In the genomic region with DNA sequence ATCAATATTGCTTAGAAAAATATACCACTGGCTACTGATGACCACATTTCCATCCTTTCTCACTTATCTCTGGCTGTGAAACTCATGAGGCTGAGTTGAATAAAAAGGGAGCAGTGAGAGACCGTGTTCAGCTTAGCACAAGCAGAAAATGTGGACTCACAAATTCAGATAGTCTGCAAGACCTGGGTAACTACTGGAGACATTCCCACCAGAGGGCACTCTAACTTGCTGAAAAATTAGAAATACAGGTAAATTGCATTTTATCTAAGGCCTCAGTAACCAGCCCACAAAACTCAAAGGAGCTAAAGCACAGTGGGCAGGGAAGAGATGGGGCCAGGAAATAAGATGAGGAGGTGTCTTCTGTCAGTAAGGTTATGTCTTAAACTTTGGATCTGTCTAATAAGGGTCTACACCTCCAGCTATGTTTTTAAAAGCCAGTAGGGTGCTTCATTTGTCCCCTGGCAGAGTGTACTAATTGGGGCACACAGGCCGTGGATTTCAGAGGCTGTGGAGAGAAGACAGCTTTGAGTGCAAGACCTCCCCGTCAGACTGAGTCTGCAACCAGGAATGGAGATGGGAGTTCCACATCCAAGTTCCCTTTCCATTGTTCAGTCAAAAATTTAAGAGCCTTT, we compare ENCODE assay signal across 9 cellular contexts. TPM values are rescaled to one million over a fixed set of nuclear protein-coding genes. Genes with fewer than 3 reads are reported as not detected.
DNase-seq lines count a peak whose midpoint lies in the region; ATAC-seq and TF ChIP-seq lines count a peak whose summit lies in the region.
"Had no signal": no experiment of that assay in that cellular context is flagged by ENCODE, and none has a peak within 500 bp of the region (broad histone marks: within the 10 kb centered on the region; RNA-seq: fewer than 3 reads in every experiment).

No MANE protein-coding gene starts in this region.

- CTCF ChIA-PET in A673 (lab: Charles Lee), result interaction anchor here (0.6 to 4.5 kb wide), 10 partner anchors 24 to 519 kb away, joined by 3 to 79 read pairs (median 3); no protein-coding TSS in a partner anchor

- no peak overlapping the region for H3K4me3 ChIP-seq in A673 (ENCODE audit: low read depth, low read length, poor library complexity, severe bottlenecking)
- H3K4me3 ChIP-seq in HUES48 (ENCODE audit: low read depth, low read length), result no peak overlapping the region

- H3K4me1 ChIP-seq in A673 (ENCODE audit: insufficient read depth, low read length, poor library complexity, severe bottlenecking) (no peaks in the 10 kb centered on the region), HUES48 (ENCODE audit: control insufficient read depth, insufficient read depth, low read length) (no peaks in the 10 kb centered on the region)

- ATAC-seq in GM21786 (IDR thresholded peaks at IDR 0.05; ENCODE audit: unreplicated experiment), result no peak

- H3K36me3 ChIP-seq in A673 (ENCODE audit: insufficient read depth, low read length, poor library complexity, severe bottlenecking), result no peaks in the 10 kb centered on the region
- H3K36me3 ChIP-seq in HUES48 (ENCODE audit: control insufficient read depth, insufficient read depth, low read length), result no peaks in the 10 kb centered on the region

- intact Hi-C loops in A673 (cut with micrococcal nuclease; ENCODE audit: unreplicated experiment), result loop anchor here (1.0 to 10.0 kb wide), 2 partner anchors 387 to 643 kb away; no protein-coding TSS in a partner anchor

- peak; percentile 66 for DNase-seq in A673 (ENCODE audit: low spot score)
- peak; percentile 30 for DNase-seq in ELF-1 (ENCODE audit: low read depth, low spot score)
- peak; percentile 86 for DNase-seq in OCI-M1 (lab: John Stamatoyannopoulos, UW)
- DNase-seq in central memory CD4-positive, alpha-beta T cell, result peak; percentile 23
- DNase-seq in lung microvascular endothelial cell (ENCODE audit: low read depth in 2 of 2), result peak; percentile 77 to 86
- no peak for DNase-seq in HK-2 (ENCODE audit: unreplicated experiment)

- no TSS peak for BruUV-seq in A673 (replicated peaks; lab: Mats Ljungman, UMichigan)

- H3K9ac ChIP-seq in HUES48 (ENCODE audit: low read depth, low read length), result no peak overlapping the region

- TF ChIP-seq CTCF in A673 (conservative IDR thresholded peaks at IDR 0.05; ENCODE audit: low read depth, low read length), result peak; percentile 69

- H3K9me3 ChIP-seq in A673 (ENCODE audit: low read depth, low read length, poor library complexity, severe bottlenecking) (no peaks in the 10 kb centered on the region), HUES48 (ENCODE audit: control insufficient read depth, insufficient read depth, low read length) (no peaks in the 10 kb centered on the region)

- POLR2A ChIA-PET in A673 (lab: Charles Lee; ENCODE audit: low non-redundant PET), result no interaction called here

- H3K27me3 ChIP-seq in A673 (replicated peaks; ENCODE audit: insufficient read depth, low read depth, low read length, poor library complexity) (no peaks in the 10 kb centered on the region), HUES48 (ENCODE audit: control insufficient read depth, insufficient read depth, low read length) (no peaks in the 10 kb centered on the region)

- H3K27ac ChIP-seq in A673 (ENCODE audit: low read depth, low read length, poor library complexity, severe bottlenecking), result no peak overlapping the region
- H3K27ac ChIP-seq in HUES48 (ENCODE audit: low read depth, low read length), result peak overlapping the region; percentile 37
- H3K27ac ChIP-seq: epithelial cell of prostate had no signal

RNA-seq across cellular contexts. Expression of a gene that starts 8.7 kb away (rescaled TPM):
- total RNA-seq in A673 (2021) (77.5 and 82.6 TPM in 2 replicates), lung microvascular endothelial cell (33.3 and 34.1 TPM in 2 replicates)

RNA-seq across cellular contexts. Expression of a gene that starts 29.2 kb away (rescaled TPM):
- total RNA-seq in A673 (2021) (25.3 and 26.8 TPM in 2 replicates), lung microvascular endothelial cell (21.1 and 30.6 TPM in 2 replicates)

RNA-seq across cellular contexts. Expression of a gene that starts 29.5 kb away (rescaled TPM):
- total RNA-seq in A673 (2021), result 6.5 and 7.6 TPM in 2 replicates
- 3.9 and 6.2 TPM in 2 replicates for total RNA-seq in lung microvascular endothelial cell

RNA-seq across cellular contexts. Expression of a gene that starts 53.8 kb away (rescaled TPM):
- not detected in 2 replicates for total RNA-seq in A673 (2021)
- under 0.01 TPM in 1 of 2 replicates, not detected in the other for total RNA-seq in lung microvascular endothelial cell

RNA-seq across cellular contexts. Expression of a gene that starts 55.6 kb away (rescaled TPM):
- total RNA-seq in A673 (2021) (5.9 and 7.4 TPM in 2 replicates), lung microvascular endothelial cell (11.1 and 12.6 TPM in 2 replicates)
